Comparison of ENCODE assay signal across 17 cellular contexts in genomic region chr5:7741415-7742065, GRCh38.
DNase-seq lines count a peak whose midpoint lies in the region; ATAC-seq, FAIRE-seq and TF ChIP-seq lines count a peak whose summit lies in the region.
"Had no signal": no experiment of that assay in that cellular context is flagged by ENCODE, and none has a peak within 500 bp of the region (broad histone marks: within the 10 kb centered on the region; RNA-seq: fewer than 3 reads in every experiment).

No MANE protein-coding gene starts in this region.

- H3K14ac ChIP-seq in H9 (ENCODE audit: insufficient read depth, low read length) = no peak overlapping the region

- no peak overlapping the region for H2AFZ ChIP-seq in H9 (ENCODE audit: low read length)
- no peak overlapping the region for H2AFZ ChIP-seq in PC-3 (ENCODE audit: low read length)

- H2BK15ac ChIP-seq in H9 (ENCODE audit: low read depth, low read length) = no peak overlapping the region

- peaks cover 8% of the 10 kb centered on the region for H3F3A ChIP-seq in PC-3 (ENCODE audit: low read length, unreplicated experiment)

- no peak overlapping the region for H2AK5ac ChIP-seq in H9 (ENCODE audit: insufficient read length, low read length)

- H3K4me2 ChIP-seq in H9 (ENCODE audit: insufficient read depth, insufficient read length, low read length) (no peak overlapping the region), PC-3 (ENCODE audit: low read length) (no peak overlapping the region)
- H3K4me2 ChIP-seq: BLaER1 had no signal

- H3K9ac ChIP-seq in H9 (ENCODE audit: extremely low read depth, insufficient read length, low read length) (no peak overlapping the region), PC-3 (ENCODE audit: low read length) (no peak overlapping the region)
- H3K9ac ChIP-seq: BLaER1 had no signal

- H3K9me2 ChIP-seq in PC-3 (replicated peaks; ENCODE audit: low read length) = no peaks in the 10 kb centered on the region

- H3K4me3 Mint-ChIP-seq in H9 = no peak overlapping the region
- no peak overlapping the region for H3K4me3 Mint-ChIP-seq in Caco-2 (ENCODE audit: unreplicated experiment)
- H3K4me3 Mint-ChIP-seq: CD14-positive monocyte; CD4-positive, alpha-beta memory T cell; HFFc6 had no signal

- H3K27me3 Mint-ChIP-seq in H9 (ENCODE audit: low read depth) (no peaks in the 10 kb centered on the region), Caco-2 (ENCODE audit: insufficient read depth, unreplicated experiment) (peaks cover 5% of the 10 kb centered on the region)

- H3K4me1 ChIP-seq in H9 (ENCODE audit: insufficient read depth, low read length) (no peaks in the 10 kb centered on the region), PC-3 (ENCODE audit: insufficient read depth, low read length) (peaks cover 10% of the 10 kb centered on the region; the same call in 1 of the 2 replicates), Caco-2 (no peaks in the 10 kb centered on the region)

- H2BK120ac ChIP-seq in H9 (ENCODE audit: low read depth, low read length, poor library complexity, severe bottlenecking) = no peak overlapping the region

- ATAC-seq in PC-3 (no peak), GM18909 (IDR thresholded peaks at IDR 0.05; ENCODE audit: poor library complexity, unreplicated experiment) (no peak), GM18519 (IDR thresholded peaks at IDR 0.05; ENCODE audit: low FRiP score, unreplicated experiment) (no peak)

- intact Hi-C loops in PC-3 (cut with micrococcal nuclease) = no loop called here
- intact Hi-C loops in Caco-2 (cut with micrococcal nuclease; ENCODE audit: unreplicated experiment) = loop anchor here (10.0 kb wide), 2 partner anchors 117 to 347 kb away; partner anchors contain the start of gene ADCY2

- H3K4me3 ChIP-seq in PC-3 (ENCODE audit: low read length) (no peak overlapping the region), Caco-2 (ENCODE audit: low read depth, low read length) (no peak overlapping the region)
- H3K4me3 ChIP-seq: BLaER1 had no signal

- H3K27ac ChIP-seq in H9 (ENCODE audit: insufficient read length, low read depth, low read length) (no peak overlapping the region), PC-3 (ENCODE audit: low read length) (peak overlapping the region; percentile 27; the same call in 1 of the 2 replicates)
- H3K27ac ChIP-seq: BLaER1 had no signal

- DNase-seq in GM12891 (ENCODE audit: insufficient read length, low spot score) = no peak
- no peak for DNase-seq in H9
- no peak for DNase-seq in PC-3
- no peak for DNase-seq in urothelium cell line (ENCODE audit: low spot score)
- DNase-seq in Caco-2 = no peak
- DNase-seq: 8988T; Calu3; CD4-positive, alpha-beta memory T cell; DMS79 treated with DMSO at 0.1 percent for 48 hours; GF-D8; GOT3; HCEC 1CT; HFFc6 had no signal

- H3K23ac ChIP-seq in H9 (ENCODE audit: insufficient read length, low read depth, low read length) = no peak overlapping the region

- H3K9me3 Mint-ChIP-seq in H9 (no peaks in the 10 kb centered on the region), Caco-2 (ENCODE audit: unreplicated experiment) (no peaks in the 10 kb centered on the region)
- H3K9me3 Mint-ChIP-seq: CD14-positive monocyte, HFFc6 had no signal

- no peaks in the 10 kb centered on the region for H3K27me3 ChIP-seq in H9 (ENCODE audit: insufficient read depth, low read length)
- peaks cover 7% of the 10 kb centered on the region for H3K27me3 ChIP-seq in PC-3 (ENCODE audit: low read length)
- H3K27me3 ChIP-seq in Caco-2 (replicated peaks; ENCODE audit: control insufficient read depth, insufficient read depth, low read length) = no peaks in the 10 kb centered on the region

- no peaks in the 10 kb centered on the region for H3K9me3 ChIP-seq in H9 (ENCODE audit: control insufficient read depth, low read depth, low read length)
- H3K9me3 ChIP-seq in PC-3 (ENCODE audit: low read length) = no peaks in the 10 kb centered on the region
- H3K9me3 ChIP-seq in Caco-2 = no peaks in the 10 kb centered on the region
- H3K9me3 ChIP-seq: BLaER1 had no signal

- POLR2A ChIA-PET in PC-3 (lab: Charles Lee; ENCODE audit: unreplicated experiment) = interaction anchor here (0.7 kb wide), 1 partner anchor 858 kb away, joined by 11 read pairs; no protein-coding TSS in a partner anchor
- POLR2A ChIA-PET in Caco-2 (lab: Charles Lee) = no interaction called here

- TF ChIP-seq POLR2A in GM12891 (IDR thresholded peaks at IDR 0.05; ENCODE audit: low read depth, low read length) = no peak

- FAIRE-seq in GM12891 (lab: Jason Lieb, UNC) = peak; percentile 85
- FAIRE-seq in urothelium cell line (lab: Jason Lieb, UNC) = peak; percentile 99

- BruUV-seq in PC-3 (replicated peaks; lab: Mats Ljungman, UMichigan) = no TSS peak
- no TSS peak for BruUV-seq in Caco-2 (replicated peaks; lab: Mats Ljungman, UMichigan)

- H3K79me2 ChIP-seq in H9 (ENCODE audit: insufficient read depth, low read length) (no peaks in the 10 kb centered on the region), PC-3 (ENCODE audit: low read length) (no peaks in the 10 kb centered on the region)

- no peak overlapping the region for H4K5ac ChIP-seq in H9 (ENCODE audit: insufficient read length, low read depth, low read length)

- no peaks in the 10 kb centered on the region for H3K23me2 ChIP-seq in H9 (ENCODE audit: insufficient read length, low read depth, low read length, poor library complexity, severe bottlenecking)

- no peak overlapping the region for H2BK20ac ChIP-seq in H9 (ENCODE audit: low read depth, low read length, poor library complexity, severe bottlenecking)

- no peak overlapping the region for H3K18ac ChIP-seq in H9 (ENCODE audit: insufficient read length, low read depth, low read length)

- H3K27ac Mint-ChIP-seq in H9 (no peak overlapping the region), Caco-2 (ENCODE audit: unreplicated experiment) (no peak overlapping the region)
- H3K27ac Mint-ChIP-seq: CD14-positive monocyte; CD4-positive, alpha-beta memory T cell; HFFc6 had no signal

- no peak for TF ChIP-seq CTCF in H9 (conservative IDR thresholded peaks at IDR 0.05)
- TF ChIP-seq CTCF in PC-3 (conservative IDR thresholded peaks at IDR 0.05; ENCODE audit: low read depth, low read length) = no peak
- no peak for TF ChIP-seq CTCF in Caco-2 (IDR thresholded peaks at IDR 0.05; ENCODE audit: insufficient read depth in 1 of 2, low read depth in 1 of 2, low read length in 1 of 2, severe bottlenecking in 1 of 2, unreplicated experiment in 1 of 2)

- H2BK5ac ChIP-seq in H9 (ENCODE audit: insufficient read length, low read length) = no peak overlapping the region

- CTCF ChIA-PET in PC-3 (lab: Charles Lee) (no interaction called here), Caco-2 (lab: Charles Lee) (interaction anchor here (0.6 kb wide), 1 partner anchor 14 kb away, joined by 3 read pairs; no protein-coding TSS in a partner anchor)

- WGBS in H9 (ENCODE audit: extremely low coverage, insufficient read length, low lambda C conversion rate) = 100% methylated on average over 2 of the region's 5 CpGs

- no peak overlapping the region for H3K4ac ChIP-seq in H9 (ENCODE audit: low read depth, low read length)

- no peak overlapping the region for H3T11ph ChIP-seq in H9 (ENCODE audit: low read length)

- no peak overlapping the region for H2BK12ac ChIP-seq in H9 (ENCODE audit: insufficient read length, low read depth, low read length)

- H3K4me1 Mint-ChIP-seq in H9 (peaks cover 2 to 5% of the 10 kb centered on the region in 2 experiments), Caco-2 (ENCODE audit: low read depth, unreplicated experiment) (no peaks in the 10 kb centered on the region)
- H3K4me1 Mint-ChIP-seq: CD14-positive monocyte; CD4-positive, alpha-beta memory T cell had no signal

- H4K20me1 ChIP-seq in H9 (ENCODE audit: control insufficient read depth, insufficient read depth, insufficient read length) (no peaks in the 10 kb centered on the region), PC-3 (ENCODE audit: low read length) (0 out of 2 replicates have a peak, but pooled peaks cover 3% of the 10 kb centered on the region)

- no peak overlapping the region for H3K56ac ChIP-seq in H9 (ENCODE audit: insufficient read length, low read depth, low read length)

- H3K36me3 ChIP-seq in PC-3 (ENCODE audit: low read depth, low read length) (no peaks in the 10 kb centered on the region), Caco-2 (ENCODE audit: control insufficient read depth, insufficient read depth, low read length) (no peaks in the 10 kb centered on the region)
- H3K36me3 ChIP-seq: BLaER1 had no signal

- H4K91ac ChIP-seq in H9 (ENCODE audit: insufficient read length, low read depth, low read length) = no peak overlapping the region

- H3K79me1 ChIP-seq in H9 (ENCODE audit: insufficient read depth, low read depth, low read length, poor library complexity, severe bottlenecking) = no peaks in the 10 kb centered on the region

- peak overlapping the region; percentile 72 for H4K8ac ChIP-seq in H9 (replicated peaks; ENCODE audit: insufficient read length, low read depth, low read length)

- no peaks in the 10 kb centered on the region; a peak in 2 of 7 replicates for H3K36me3 Mint-ChIP-seq in H9 (ENCODE audit: insufficient read depth in 1 of 3, low read depth in 3 of 3)
- H3K36me3 Mint-ChIP-seq in Caco-2 (ENCODE audit: insufficient read depth, unreplicated experiment) = no peaks in the 10 kb centered on the region
- H3K36me3 Mint-ChIP-seq: CD14-positive monocyte; CD4-positive, alpha-beta memory T cell had no signal

TF ChIP-seq in GM12891, 5 proteins besides CTCF, POLR2A, EP300 and RAD21:
- TF ChIP-seq TAF1 (IDR thresholded peaks at IDR 0.05; ENCODE audit: low read depth, low read length) (no peak), PAX5 (IDR thresholded peaks at IDR 0.05; ENCODE audit: insufficient read depth, low read length, severe bottlenecking) (no peak), POU2F2 (IDR thresholded peaks at IDR 0.05; ENCODE audit: low read depth, low read length) (no peak), SPI1 (IDR thresholded peaks at IDR 0.05; ENCODE audit: low read depth, low read length) (no peak), POLR2AphosphoS5 (IDR thresholded peaks at IDR 0.05; ENCODE audit: low read depth, low read length) (no peak)
